27 cellular contexts compared by ENCODE assay signal in genomic region chr1:166159656-166160055, GRCh38. TPM values are rescaled to one million over a fixed set of nuclear protein-coding genes. Genes with fewer than 3 reads are reported as not detected.
"Had no signal": no experiment of that assay in that cellular context is flagged by ENCODE, and none has a peak within 500 bp of the region (broad histone marks: within the 10 kb centered on the region; RNA-seq: fewer than 3 reads in every experiment).

No MANE protein-coding gene starts in this region.

- DNase-seq: activated CD4-positive, alpha-beta memory T cell treated with anti-CD3 and anti-CD28 coated beads, Interleukin-2, amount 10 ng/mL, durations not matched to agents 7 days and 5 days; activated CD4-positive, alpha-beta T cell treated with anti-CD3 and anti-CD28 coated beads for 1 hour; activated CD4-positive, alpha-beta T cell treated with anti-CD3 and anti-CD28 coated beads for 4 hours; activated CD4-positive, alpha-beta T cell treated with anti-CD3 and anti-CD28 coated beads, Interleukin-2, amount 10 ng/mL, durations not matched to agents 7 days and 5 days; activated CD4-positive, alpha-beta T cell treated with anti-CD3 and anti-CD28 coated beads, Interleukin-2, amount 50 U/mL, for 4 hours; activated CD8-positive, alpha-beta memory T cell treated with anti-CD3 and anti-CD28 coated beads, Interleukin-2, amount 50 U/mL, for 48 hours; activated gamma-delta T cell; activated naive CD4-positive, alpha-beta T cell; activated naive CD4-positive, alpha-beta T cell treated with anti-CD3 and anti-CD28 coated beads, Interleukin-2, amount 10 ng/mL, durations not matched to agents 7 days and 5 days; activated naive CD8-positive, alpha-beta T cell treated with anti-CD3 and anti-CD28 coated beads, Interleukin-2, amount 10 ng/mL, durations not matched to agents 7 days and 5 days; activated T-cell treated with anti-CD3 and anti-CD28 coated beads for 4 hours; activated T-cell treated with anti-CD3 and anti-CD28 coated beads, Interleukin-2, amount 50 U/mL, for 24 hours; activated T-cell treated with anti-CD3 and anti-CD28 coated beads, Interleukin-2, amount 50 U/mL, for 72 hours; central memory CD4-positive, alpha-beta T cell; cerebellar nuclear complex; colonic mucosa; effector CD8-positive, alpha-beta T cell; foreskin fibroblast; T-helper 2 cell had no signal

- H3K27me3 ChIP-seq: ascending aorta, breast epithelium, colonic mucosa had no signal

- H3K4me1 ChIP-seq: ascending aorta, breast epithelium, colonic mucosa had no signal

- H3K36me3 ChIP-seq: ascending aorta, breast epithelium, cardiac muscle cell, colonic mucosa had no signal

- H3K27ac ChIP-seq: ascending aorta, breast epithelium, cardiac muscle cell, colonic mucosa had no signal

- H3K4me3 ChIP-seq: ascending aorta, breast epithelium, cardiac muscle cell, colonic mucosa had no signal

- H3K4me1 Mint-ChIP-seq: activated CD4-positive, alpha-beta memory T cell treated with anti-CD3 and anti-CD28 coated beads, Interleukin-2, amount 10 ng/mL, durations not matched to agents 7 days and 5 days; activated naive CD4-positive, alpha-beta T cell treated with anti-CD3 and anti-CD28 coated beads, Interleukin-2, amount 10 ng/mL, durations not matched to agents 7 days and 5 days; activated naive CD8-positive, alpha-beta T cell treated with anti-CD3 and anti-CD28 coated beads, Interleukin-2, amount 10 ng/mL, durations not matched to agents 7 days and 5 days had no signal

- H3K27ac Mint-ChIP-seq: activated CD4-positive, alpha-beta memory T cell treated with anti-CD3 and anti-CD28 coated beads, Interleukin-2, amount 10 ng/mL, durations not matched to agents 7 days and 5 days; activated CD4-positive, alpha-beta T cell treated with anti-CD3 and anti-CD28 coated beads, Interleukin-2, amount 10 ng/mL, durations not matched to agents 7 days and 5 days; activated naive CD4-positive, alpha-beta T cell treated with anti-CD3 and anti-CD28 coated beads, Interleukin-2, amount 10 ng/mL, durations not matched to agents 7 days and 5 days; activated naive CD4-positive, alpha-beta T cell treated with anti-CD3 and anti-CD28 coated beads, Interleukin-2, amount 50 U/mL, for 72 hours; activated naive CD8-positive, alpha-beta T cell treated with anti-CD3 and anti-CD28 coated beads, Interleukin-2, amount 10 ng/mL, durations not matched to agents 7 days and 5 days; activated T-cell treated with anti-CD3 and anti-CD28 coated beads, Interleukin-2, amount 50 U/mL, for 24 hours; activated T-cell treated with anti-CD3 and anti-CD28 coated beads, Interleukin-2, amount 50 U/mL, for 72 hours; brain; WTC11 had no signal

- H3K9me3 Mint-ChIP-seq: activated CD4-positive, alpha-beta memory T cell treated with anti-CD3 and anti-CD28 coated beads, Interleukin-2, amount 10 ng/mL, durations not matched to agents 7 days and 5 days; activated CD4-positive, alpha-beta T cell treated with anti-CD3 and anti-CD28 coated beads, Interleukin-2, amount 10 ng/mL, durations not matched to agents 7 days and 5 days; activated naive CD4-positive, alpha-beta T cell treated with anti-CD3 and anti-CD28 coated beads, Interleukin-2, amount 10 ng/mL, durations not matched to agents 7 days and 5 days; activated naive CD4-positive, alpha-beta T cell treated with anti-CD3 and anti-CD28 coated beads, Interleukin-2, amount 50 U/mL, for 72 hours; activated naive CD8-positive, alpha-beta T cell treated with anti-CD3 and anti-CD28 coated beads, Interleukin-2, amount 10 ng/mL, durations not matched to agents 7 days and 5 days; activated T-cell treated with anti-CD3 and anti-CD28 coated beads, Interleukin-2, amount 50 U/mL, for 24 hours; brain; WTC11 had no signal

- H3K9me3 ChIP-seq: ascending aorta, breast epithelium, colonic mucosa had no signal

- ATAC-seq: activated naive CD4-positive, alpha-beta T cell treated with anti-CD3 and anti-CD28 coated beads, Interleukin-2, amount 50 U/mL, for 72 hours; activated T-cell treated with anti-CD3 and anti-CD28 coated beads, Interleukin-2, amount 50 U/mL, for 72 hours; esophagus mucosa; WTC11 had no signal

- H3K4me3 Mint-ChIP-seq: activated CD4-positive, alpha-beta memory T cell treated with anti-CD3 and anti-CD28 coated beads, Interleukin-2, amount 10 ng/mL, durations not matched to agents 7 days and 5 days; activated CD4-positive, alpha-beta T cell treated with anti-CD3 and anti-CD28 coated beads, Interleukin-2, amount 10 ng/mL, durations not matched to agents 7 days and 5 days; activated naive CD4-positive, alpha-beta T cell treated with anti-CD3 and anti-CD28 coated beads, Interleukin-2, amount 10 ng/mL, durations not matched to agents 7 days and 5 days; activated naive CD8-positive, alpha-beta T cell treated with anti-CD3 and anti-CD28 coated beads, Interleukin-2, amount 10 ng/mL, durations not matched to agents 7 days and 5 days; activated T-cell treated with anti-CD3 and anti-CD28 coated beads, Interleukin-2, amount 50 U/mL, for 24 hours; activated T-cell treated with anti-CD3 and anti-CD28 coated beads, Interleukin-2, amount 50 U/mL, for 72 hours; brain; WTC11 had no signal

- H3K36me3 Mint-ChIP-seq: activated naive CD4-positive, alpha-beta T cell treated with anti-CD3 and anti-CD28 coated beads, Interleukin-2, amount 10 ng/mL, durations not matched to agents 7 days and 5 days; activated naive CD4-positive, alpha-beta T cell treated with anti-CD3 and anti-CD28 coated beads, Interleukin-2, amount 50 U/mL, for 72 hours; activated naive CD8-positive, alpha-beta T cell treated with anti-CD3 and anti-CD28 coated beads, Interleukin-2, amount 10 ng/mL, durations not matched to agents 7 days and 5 days; brain; WTC11 had no signal

RNA-seq across cellular contexts. Expression of gene FAM78B, which starts 7.1 kb away (rescaled TPM):
- total RNA-seq: activated naive CD8-positive, alpha-beta T cell treated with anti-CD3 and anti-CD28 coated beads, Interleukin-2, amount 10 ng/mL, durations not matched to agents 7 days and 5 days; ascending aorta; epithelial cell of proximal tubule had no signal
